23 cellular contexts compared by ENCODE assay signal in genomic region chr2:101811226-101812015, GRCh38.
A peak's percentile ranks its signal among the peaks of the same experiment; 100 is the strongest.
DNase-seq lines count a peak whose midpoint lies in the region; ATAC-seq and TF ChIP-seq lines count a peak whose summit lies in the region.
"Had no signal": no experiment of that assay in that cellular context is flagged by ENCODE, and none has a peak within 500 bp of the region (broad histone marks: within the 10 kb centered on the region; RNA-seq: fewer than 3 reads in every experiment).

No MANE protein-coding gene starts in this region.

- DNase-seq in CD4-positive, alpha-beta T cell = no peak
- DNase-seq in myocyte (ENCODE audit: low read depth) = peak; percentile 61
- no peak for DNase-seq in activated T-helper 2 cell treated with anti-CD3 and anti-CD28 coated beads, Interferon-gamma antibody, Interleukin-2, Interleukin-4, amounts not matched to agents 10 μg/mL and 5 μg/mL and 100 μg/mL, durations not matched to agents 14 hours and 24 hours and 36 hours (ENCODE audit: low spot score)
- no peak for DNase-seq in AML-193 (lab: John Stamatoyannopoulos, UW)
- DNase-seq: activated CD4-positive, alpha-beta T cell treated with anti-CD3 and anti-CD28 coated beads, Interleukin-2, amount 50 U/mL, for 48 hours; activated naive CD4-positive, alpha-beta T cell treated with anti-CD3 and anti-CD28 coated beads, Interleukin-2, amount 10 ng/mL, durations not matched to agents 7 days and 5 days; activated T-cell treated with anti-CD3 and anti-CD28 coated beads for 4 hours; brain microvascular endothelial cell; dermis blood vessel endothelial cell; gastrocnemius medialis; KBM-7; left cardiac atrium; NCI-H2029 treated with DMSO at 0.1 percent for 48 hours; NCI-H524 treated with DMSO at 0.1 percent for 48 hours; nephron progenitor cell had no signal

- no peaks in the 10 kb centered on the region for H3K9me3 ChIP-seq in CD4-positive, alpha-beta T cell (ENCODE audit: control insufficient read depth, low read length)
- H3K9me3 ChIP-seq: gastrocnemius medialis, prostate gland had no signal

- H3K27me3 Mint-ChIP-seq in CD4-positive, alpha-beta T cell = no peaks in the 10 kb centered on the region
- no peaks in the 10 kb centered on the region for H3K27me3 Mint-ChIP-seq in IgD-negative memory B cell
- no peaks in the 10 kb centered on the region for H3K27me3 Mint-ChIP-seq in activated T-helper 2 cell treated with anti-CD3 and anti-CD28 coated beads, Interferon-gamma antibody, Interleukin-2, Interleukin-4, amounts not matched to agents 10 μg/mL and 5 μg/mL and 100 μg/mL, durations not matched to agents 14 hours and 24 hours and 36 hours (ENCODE audit: low read depth)
- H3K27me3 Mint-ChIP-seq: activated naive CD4-positive, alpha-beta T cell treated with anti-CD3 and anti-CD28 coated beads, Interleukin-2, amount 10 ng/mL, durations not matched to agents 7 days and 5 days had no signal

- H3K36me3 Mint-ChIP-seq in CD4-positive, alpha-beta T cell (ENCODE audit: low read depth) = peaks cover 20% of the 10 kb centered on the region
- H3K36me3 Mint-ChIP-seq in IgD-negative memory B cell = peaks cover 6% of the 10 kb centered on the region
- peaks cover 12% of the 10 kb centered on the region for H3K36me3 Mint-ChIP-seq in activated T-helper 2 cell treated with anti-CD3 and anti-CD28 coated beads, Interferon-gamma antibody, Interleukin-2, Interleukin-4, amounts not matched to agents 10 μg/mL and 5 μg/mL and 100 μg/mL, durations not matched to agents 14 hours and 24 hours and 36 hours (ENCODE audit: low read depth)

- H3K27ac ChIP-seq in CD4-positive, alpha-beta T cell (ENCODE audit: low read depth, low read length) = no peak overlapping the region
- peak overlapping the region; percentile 34 for H3K27ac ChIP-seq in angular gyrus (ENCODE audit: low read depth, low read length)
- H3K27ac ChIP-seq: brain microvascular endothelial cell, epithelial cell of prostate, gastrocnemius medialis, prostate gland had no signal

- intact Hi-C loops in CD4-positive, alpha-beta T cell (cut with DNase I, micrococcal nuclease) = no loop called here
- intact Hi-C loops in activated T-helper 2 cell treated with anti-CD3 and anti-CD28 coated beads, Interferon-gamma antibody, Interleukin-2, Interleukin-4, amounts not matched to agents 10 μg/mL and 5 μg/mL and 100 μg/mL, durations not matched to agents 14 hours and 24 hours and 36 hours (cut with micrococcal nuclease) = no loop called here

- H3K4me1 Mint-ChIP-seq in CD4-positive, alpha-beta T cell (ENCODE audit: low read depth) = peaks cover 76% of the 10 kb centered on the region
- H3K4me1 Mint-ChIP-seq in IgD-negative memory B cell = peaks cover 47 to 59% (median 57%) of the 10 kb centered on the region in 3 donors
- H3K4me1 Mint-ChIP-seq in activated T-helper 2 cell treated with anti-CD3 and anti-CD28 coated beads, Interferon-gamma antibody, Interleukin-2, Interleukin-4, amounts not matched to agents 10 μg/mL and 5 μg/mL and 100 μg/mL, durations not matched to agents 14 hours and 24 hours and 36 hours (ENCODE audit: low read depth) = peaks cover 11% of the 10 kb centered on the region

- no peak overlapping the region for H3K4me3 Mint-ChIP-seq in CD4-positive, alpha-beta T cell
- peak overlapping the region in 2 of 4 donors; percentile 14 to 60 for H3K4me3 Mint-ChIP-seq in IgD-negative memory B cell
- no peak overlapping the region for H3K4me3 Mint-ChIP-seq in activated T-helper 2 cell treated with anti-CD3 and anti-CD28 coated beads, Interferon-gamma antibody, Interleukin-2, Interleukin-4, amounts not matched to agents 10 μg/mL and 5 μg/mL and 100 μg/mL, durations not matched to agents 14 hours and 24 hours and 36 hours (ENCODE audit: low read depth)
- H3K4me3 Mint-ChIP-seq: activated naive CD4-positive, alpha-beta T cell treated with anti-CD3 and anti-CD28 coated beads, Interleukin-2, amount 10 ng/mL, durations not matched to agents 7 days and 5 days; GM23338; nephron progenitor cell had no signal

- POLR2A ChIA-PET in CD4-positive, alpha-beta T cell (lab: Charles Lee) = interaction anchor here (0.7 to 1.5 kb wide), 2 partner anchors 325 to 402 kb away, joined by 3 read pairs; no protein-coding TSS in a partner anchor

- no peaks in the 10 kb centered on the region for H3K27me3 ChIP-seq in CD4-positive, alpha-beta T cell (ENCODE audit: control insufficient read depth, insufficient read depth, low read length)
- H3K27me3 ChIP-seq: brain microvascular endothelial cell, gastrocnemius medialis had no signal

- CTCF ChIA-PET in CD4-positive, alpha-beta T cell (lab: Charles Lee) = no interaction called here

- H3K27ac Mint-ChIP-seq in CD4-positive, alpha-beta T cell = peak overlapping the region; percentile 35
- peak overlapping the region in 2 of 3 donors; percentile 22 to 47 for H3K27ac Mint-ChIP-seq in IgD-negative memory B cell
- no peak overlapping the region for H3K27ac Mint-ChIP-seq in activated T-helper 2 cell treated with anti-CD3 and anti-CD28 coated beads, Interferon-gamma antibody, Interleukin-2, Interleukin-4, amounts not matched to agents 10 μg/mL and 5 μg/mL and 100 μg/mL, durations not matched to agents 14 hours and 24 hours and 36 hours
- H3K27ac Mint-ChIP-seq: activated naive CD4-positive, alpha-beta T cell treated with anti-CD3 and anti-CD28 coated beads, Interleukin-2, amount 10 ng/mL, durations not matched to agents 7 days and 5 days; nephron progenitor cell had no signal

- no peaks in the 10 kb centered on the region for H3K9me3 Mint-ChIP-seq in CD4-positive, alpha-beta T cell
- H3K9me3 Mint-ChIP-seq in IgD-negative memory B cell = no peaks in the 10 kb centered on the region
- no peaks in the 10 kb centered on the region for H3K9me3 Mint-ChIP-seq in activated T-helper 2 cell treated with anti-CD3 and anti-CD28 coated beads, Interferon-gamma antibody, Interleukin-2, Interleukin-4, amounts not matched to agents 10 μg/mL and 5 μg/mL and 100 μg/mL, durations not matched to agents 14 hours and 24 hours and 36 hours
- H3K9me3 Mint-ChIP-seq: GM23338 had no signal

- TF ChIP-seq CTCF in CD4-positive, alpha-beta T cell (IDR thresholded peaks at IDR 0.05) = no peak

- ATAC-seq in CD4-positive, alpha-beta T cell (ENCODE audit: poor library complexity) = no peak
- ATAC-seq in GM18520 (IDR thresholded peaks at IDR 0.05; ENCODE audit: unreplicated experiment) = no peak
- no peak for ATAC-seq in HG03097 (IDR thresholded peaks at IDR 0.05; ENCODE audit: low FRiP score, unreplicated experiment)
- ATAC-seq: gastrocnemius medialis, GM23338, left cardiac atrium, Right ventricle myocardium inferior had no signal
